Comparison of ENCODE assay signal across 19 cellular contexts in genomic region chr10:16960573-16960972, GRCh38.
DNase-seq lines count a peak whose midpoint lies in the region; ATAC-seq and TF ChIP-seq lines count a peak whose summit lies in the region.
"Had no signal": no experiment of that assay in that cellular context is flagged by ENCODE, and none has a peak within 500 bp of the region (broad histone marks: within the 10 kb centered on the region; RNA-seq: fewer than 3 reads in every experiment).

No MANE protein-coding gene starts in this region.

- H3K4me3 ChIP-seq in SJCRH30, result no peak overlapping the region
- H3K4me3 ChIP-seq in osteoblast (ENCODE audit: insufficient read depth, low read length), result no peak overlapping the region
- H3K4me3 ChIP-seq: BLaER1, HAP-1 had no signal

- peaks cover 24% of the 10 kb centered on the region for H3K4me1 ChIP-seq in SJCRH30
- peaks cover 2% of the 10 kb centered on the region for H3K4me1 ChIP-seq in osteoblast (ENCODE audit: insufficient read depth, low read length)
- H3K4me1 ChIP-seq: Caco-2, HAP-1 had no signal

- H3K27me3 Mint-ChIP-seq in neural crest cell (ENCODE audit: low read depth), result no peaks in the 10 kb centered on the region
- H3K27me3 Mint-ChIP-seq: B cell; CD4-positive, CD25-positive, alpha-beta regulatory T cell had no signal

- peaks cover 25% of the 10 kb centered on the region for H3K4me1 Mint-ChIP-seq in neural crest cell
- H3K4me1 Mint-ChIP-seq: B cell; CD4-positive, CD25-positive, alpha-beta regulatory T cell had no signal

- H3K36me3 Mint-ChIP-seq in neural crest cell (ENCODE audit: low read depth), result no peaks in the 10 kb centered on the region

- H3K27me3 ChIP-seq in SJCRH30 (no peaks in the 10 kb centered on the region), osteoblast (ENCODE audit: insufficient read depth, low read length) (no peaks in the 10 kb centered on the region)
- H3K27me3 ChIP-seq: BLaER1 had no signal

- H2AFZ ChIP-seq in osteoblast (ENCODE audit: low read length), result peak overlapping the region; percentile 38

- no peaks in the 10 kb centered on the region for H4K20me1 ChIP-seq in osteoblast (ENCODE audit: insufficient read depth, low read length)
- H4K20me1 ChIP-seq: BLaER1 had no signal

- H3K9me3 ChIP-seq in SJCRH30 (replicated peaks) (no peaks in the 10 kb centered on the region), osteoblast (ENCODE audit: low read depth, low read length) (no peaks in the 10 kb centered on the region)
- H3K9me3 ChIP-seq: BLaER1, Caco-2, HAP-1 had no signal

- no peak overlapping the region for H3K4me2 ChIP-seq in osteoblast (ENCODE audit: insufficient read depth, low read length)
- H3K4me2 ChIP-seq: BLaER1 had no signal

- H3K79me2 ChIP-seq in osteoblast (ENCODE audit: insufficient read depth, low read length), result no peaks in the 10 kb centered on the region

- H3K27ac ChIP-seq in SJCRH30, result no peak overlapping the region
- H3K27ac ChIP-seq in osteoblast (ENCODE audit: low read depth, low read length), result no peak overlapping the region
- H3K27ac ChIP-seq: BLaER1, C4-2B had no signal

- TF ChIP-seq CTCF in neural crest cell (conservative IDR thresholded peaks at IDR 0.05) (no peak), osteoblast (IDR thresholded peaks at IDR 0.05; ENCODE audit: extremely low read depth, low read depth, low read length) (no peak)

- DNase-seq in LHCN-M2 (ENCODE audit: low read depth) (peak; percentile 80), SJCRH30 (peak; percentile 22 to 38), neural crest cell (ENCODE audit: low read depth, low spot score) (no peak), osteoblast (ENCODE audit: insufficient read length, low spot score, missing footprints) (no peak), NOMO-1 (lab: John Stamatoyannopoulos, UW; ENCODE audit: unreplicated experiment in 2 of 2) (no peak), 8988T (no peak)
- DNase-seq: Caco-2; CD4-positive, CD25-positive, alpha-beta regulatory T cell; CD8-positive, alpha-beta T cell; DMS153; DND-41; GOT3; HFFc6 had no signal

- H3K9me3 Mint-ChIP-seq in neural crest cell, result no peaks in the 10 kb centered on the region
- H3K9me3 Mint-ChIP-seq: CD4-positive, CD25-positive, alpha-beta regulatory T cell; CD8-positive, alpha-beta T cell; HFFc6 had no signal

- H3K36me3 ChIP-seq in SJCRH30 (no peaks in the 10 kb centered on the region), osteoblast (ENCODE audit: insufficient read depth, low read length) (no peaks in the 10 kb centered on the region)
- H3K36me3 ChIP-seq: BLaER1, HAP-1 had no signal

- H3K27ac Mint-ChIP-seq in neural crest cell (ENCODE audit: unreplicated experiment), result peak overlapping the region; percentile 53
- H3K27ac Mint-ChIP-seq: B cell; CD4-positive, CD25-positive, alpha-beta regulatory T cell; CD8-positive, alpha-beta T cell; HFFc6 had no signal

- no peak overlapping the region for H3K4me3 Mint-ChIP-seq in neural crest cell
- H3K4me3 Mint-ChIP-seq: B cell; CD4-positive, CD25-positive, alpha-beta regulatory T cell; CD8-positive, alpha-beta T cell; HFFc6 had no signal

- ATAC-seq in GM21447 (IDR thresholded peaks at IDR 0.05; ENCODE audit: unreplicated experiment) (no peak), HG03159 (IDR thresholded peaks at IDR 0.05; ENCODE audit: unreplicated experiment) (no peak)
- ATAC-seq: CD8-positive, alpha-beta T cell had no signal

Comparison
In these comparisons a context has a peak if more than half of its experiments do, and no peak if none do; other contexts are left out.
1. DNase-seq: peak in LHCN-M2 (single experiment) and SJCRH30 (2 of 2); none in neural crest cell (single experiment), osteoblast (single experiment), NOMO-1 (0 of 2) and 8988T (single experiment).